Comparison of ENCODE assay signal across 21 cellular contexts in genomic region chr18:40346146-40346545, GRCh38.
A peak's percentile ranks its signal among the peaks of the same experiment; 100 is the strongest.
DNase-seq lines count a peak whose midpoint lies in the region; ATAC-seq and TF ChIP-seq lines count a peak whose summit lies in the region.
"Had no signal": no experiment of that assay in that cellular context is flagged by ENCODE, and none has a peak within 500 bp of the region (broad histone marks: within the 10 kb centered on the region; RNA-seq: fewer than 3 reads in every experiment).

No MANE protein-coding gene starts in this region.

- no peak for TF ChIP-seq CTCF in fibroblast of mammary gland (conservative IDR thresholded peaks at IDR 0.05; ENCODE audit: control insufficient read depth, insufficient read depth, low read depth, low read length)

- no peaks in the 10 kb centered on the region; the same call in 1 of the 2 replicates for H3K9me2 ChIP-seq in GM23248 (ENCODE audit: insufficient read depth)

- no peak overlapping the region for H2BK120ac ChIP-seq in neuronal stem cell (ENCODE audit: low read depth, low read length)

- no peak overlapping the region for H2AK5ac ChIP-seq in neuronal stem cell (ENCODE audit: low read depth, low read length)

- H3K4me1 ChIP-seq in GM23248 (ENCODE audit: insufficient read depth) (0 out of 2 replicates have a peak, but pooled peaks cover 7% of the 10 kb centered on the region), neuronal stem cell (ENCODE audit: control insufficient read depth in 2 of 2, insufficient read depth in 1 of 2, low read depth in 1 of 2, low read length in 2 of 2) (no peaks in the 10 kb centered on the region)
- H3K4me1 ChIP-seq: A549; BLaER1 treated with 17β-estradiol and CSF1 and Interleukin-3, amounts not matched to agents 10 nM and 100 nM had no signal

- H2BK12ac ChIP-seq in neuronal stem cell (ENCODE audit: low read length), result no peak overlapping the region

- peaks cover 4% of the 10 kb centered on the region; the same call in 1 of the 2 replicates for H3F3A ChIP-seq in GM23248 (ENCODE audit: insufficient read depth)

- intact Hi-C loops in sciatic nerve (cut with DNase I), result no loop called here

- no peak overlapping the region for H3K18ac ChIP-seq in neuronal stem cell (ENCODE audit: low read length)

- H3K36me3 ChIP-seq in GM23248 (ENCODE audit: low read depth), result no peaks in the 10 kb centered on the region
- H3K36me3 ChIP-seq in neuronal stem cell (replicated peaks in 1 of 2; ENCODE audit: control insufficient read depth in 2 of 2, insufficient read depth in 2 of 2, low read length in 2 of 2), result no peaks in the 10 kb centered on the region
- H3K36me3 ChIP-seq: BLaER1 treated with 17β-estradiol and CSF1 and Interleukin-3, amounts not matched to agents 10 nM and 100 nM had no signal

- H3K9me3 ChIP-seq in GM23248 (ENCODE audit: low read depth) (no peaks in the 10 kb centered on the region), neuronal stem cell (replicated peaks in 1 of 2; ENCODE audit: control insufficient read depth in 2 of 2, insufficient read depth in 1 of 2, low read depth in 1 of 2, low read length in 2 of 2) (no peaks in the 10 kb centered on the region)
- H3K9me3 ChIP-seq: A549; BLaER1 treated with 17β-estradiol and CSF1 and Interleukin-3, amounts not matched to agents 10 nM and 100 nM had no signal

- H3K9ac ChIP-seq in GM23248 (no peak overlapping the region), neuronal stem cell (ENCODE audit: low read depth, low read length, poor library complexity) (no peak overlapping the region)
- H3K9ac ChIP-seq: BLaER1 treated with 17β-estradiol and CSF1 and Interleukin-3, amounts not matched to agents 10 nM and 100 nM had no signal

- DNase-seq in AG08395 (ENCODE audit: low spot score) (peak; percentile 7), GM23248 (peak; percentile 52), RKO (ENCODE audit: low spot score) (peak; percentile 1), fibroblast of mammary gland (ENCODE audit: low read depth) (peak; percentile 34), neuronal stem cell (ENCODE audit: low spot score) (no peak), sciatic nerve (ENCODE audit: low spot score) (no peak)
- no peak for DNase-seq in stimulated activated CD4-positive, alpha-beta T cell treated with anti-CD3 and anti-CD28 coated beads, Interleukin-4, amount 100 ng/mL, for 24 hours
- DNase-seq: Calu3; CD8-positive, alpha-beta T cell; DMS 273 treated with DMSO at 0.1 percent for 48 hours; GDM1; GOT3; H7; HFFc6; KG1 had no signal

- H3K79me1 ChIP-seq in neuronal stem cell (ENCODE audit: low read depth, low read length), result no peaks in the 10 kb centered on the region

- H4K91ac ChIP-seq in neuronal stem cell (ENCODE audit: low read depth, low read length, poor library complexity), result no peak overlapping the region

- H3K27ac ChIP-seq in GM23248, result no peak overlapping the region
- no peak overlapping the region for H3K27ac ChIP-seq in neuronal stem cell (replicated peaks; ENCODE audit: low read length)
- H3K27ac ChIP-seq: 22Rv1; A549; BLaER1 treated with 17β-estradiol and CSF1 and Interleukin-3, amounts not matched to agents 10 nM and 100 nM had no signal

- no peak overlapping the region for H2BK15ac ChIP-seq in neuronal stem cell (ENCODE audit: low read length)

- H3K4ac ChIP-seq in neuronal stem cell (ENCODE audit: low read length), result no peak overlapping the region

- H2BK5ac ChIP-seq in neuronal stem cell (ENCODE audit: low read length), result no peak overlapping the region

- no peak overlapping the region for H3K4me3 ChIP-seq in GM23248
- H3K4me3 ChIP-seq in fibroblast of mammary gland (ENCODE audit: control insufficient read depth, low read depth, low read length), result no peak overlapping the region
- no peak overlapping the region for H3K4me3 ChIP-seq in neuronal stem cell (ENCODE audit: low read length in 2 of 2)
- H3K4me3 ChIP-seq: A549; BLaER1 treated with 17β-estradiol and CSF1 and Interleukin-3, amounts not matched to agents 10 nM and 100 nM had no signal

- H3K27me3 ChIP-seq in GM23248 (replicated peaks; ENCODE audit: insufficient read depth), result no peaks in the 10 kb centered on the region
- H3K27me3 ChIP-seq in neuronal stem cell (ENCODE audit: control insufficient read depth in 3 of 3, insufficient read depth in 3 of 3, low read depth in 1 of 3, low read length in 3 of 3), result no peaks in the 10 kb centered on the region
- H3K27me3 ChIP-seq: BLaER1 treated with 17β-estradiol and CSF1 and Interleukin-3, amounts not matched to agents 10 nM and 100 nM had no signal

- ATAC-seq in GM18520 (IDR thresholded peaks at IDR 0.05; ENCODE audit: unreplicated experiment) (no peak), sciatic nerve (no peak)
- ATAC-seq: A549; CD8-positive, alpha-beta T cell; HCT116; HepG2 had no signal

- H4K20me1 ChIP-seq in GM23248 (ENCODE audit: insufficient read depth), result no peaks in the 10 kb centered on the region
- H4K20me1 ChIP-seq: BLaER1 treated with 17β-estradiol and CSF1 and Interleukin-3, amounts not matched to agents 10 nM and 100 nM had no signal

- H2AFZ ChIP-seq in GM23248 (no peak overlapping the region), neuronal stem cell (ENCODE audit: low read length) (no peak overlapping the region)

- H4K8ac ChIP-seq in neuronal stem cell (ENCODE audit: low read depth, low read length), result no peak overlapping the region

- H3K79me2 ChIP-seq in GM23248 (ENCODE audit: insufficient read depth), result no peaks in the 10 kb centered on the region

- H3K23ac ChIP-seq in neuronal stem cell (ENCODE audit: low read depth, low read length, poor library complexity), result no peak overlapping the region

- in situ Hi-C loops in GM23248 (cut with MboI), result no loop called here

- no peak overlapping the region for H3K4me2 ChIP-seq in GM23248 (ENCODE audit: unreplicated experiment)
- H3K4me2 ChIP-seq in neuronal stem cell (ENCODE audit: insufficient read depth, low read length, poor library complexity, severe bottlenecking), result no peak overlapping the region
- H3K4me2 ChIP-seq: A549; BLaER1 treated with 17β-estradiol and CSF1 and Interleukin-3, amounts not matched to agents 10 nM and 100 nM had no signal

- no peak overlapping the region for H3K14ac ChIP-seq in neuronal stem cell (ENCODE audit: low read length)

Comparison
In these comparisons a context has a peak if more than half of its experiments do, and no peak if none do; other contexts are left out.
1. DNase-seq: peak in AG08395 (single experiment), GM23248 (single experiment), RKO (single experiment) and fibroblast of mammary gland (single experiment); none in stimulated activated CD4-positive, alpha-beta T cell treated with anti-CD3 and anti-CD28 coated beads, Interleukin-4, amount 100 ng/mL, for 24 hours (single experiment), neuronal stem cell (single experiment) and sciatic nerve (single experiment).